ENCODE assay signal across 21 cellular contexts in genomic region chr6:144664281-144664680, GRCh38.
"Had no signal": no experiment of that assay in that cellular context is flagged by ENCODE, and none has a peak within 500 bp of the region (broad histone marks: within the 10 kb centered on the region; RNA-seq: fewer than 3 reads in every experiment).

No MANE protein-coding gene starts in this region.

- H3K36me3 ChIP-seq: left lung, spleen, vagina had no signal

- DNase-seq: activated B cell treated with CpG ODN at 0.5 μM for 24 hours; activated CD4-positive, alpha-beta memory T cell treated with anti-CD3 and anti-CD28 coated beads for 36 hours; activated CD4-positive, alpha-beta T cell treated with anti-CD3 and anti-CD28 coated beads for 4 hours; activated naive CD8-positive, alpha-beta T cell treated with anti-CD3 and anti-CD28 coated beads, Interleukin-2, amount 50 U/mL, for 24 hours; activated T-cell treated with anti-CD3 and anti-CD28 coated beads for 4 hours; anterior cingulate cortex; caudate nucleus; left lung; mammary epithelial cell; mucosa of descending colon; naive B cell; nucleus accumbens; spleen; stimulated activated naive CD8-positive, alpha-beta T cell treated with anti-CD3 and anti-CD28 coated beads, Interleukin-15, Interleukin-2, amounts not matched to agents 100 U/mL and 50 U/mL, for 24 hours; T-helper 9 cell had no signal

- H3K27me3 ChIP-seq: left lung, spleen, tibial nerve, vagina had no signal

- H3K4me3 ChIP-seq: left lung, mucosa of descending colon, tibial nerve, vagina had no signal

- H3K27ac ChIP-seq: left lung, tibial nerve, vagina had no signal

- FAIRE-seq: frontal cortex, keratinocyte had no signal

- ATAC-seq: activated naive CD8-positive, alpha-beta T cell treated with anti-CD3 and anti-CD28 coated beads, Interleukin-2, amount 50 U/mL, for 24 hours; left lung; stimulated activated naive CD8-positive, alpha-beta T cell treated with anti-CD3 and anti-CD28 coated beads, Interleukin-15, Interleukin-2, amounts not matched to agents 100 U/mL and 50 U/mL, for 24 hours had no signal

- H3K36me3 Mint-ChIP-seq: activated CD4-positive, alpha-beta memory T cell treated with anti-CD3 and anti-CD28 coated beads for 36 hours; brain; naive B cell had no signal

- H3K9me3 ChIP-seq: left lung, mucosa of descending colon, spleen, tibial nerve, vagina had no signal

- H3K27me3 Mint-ChIP-seq: activated B cell treated with CpG ODN at 0.5 μM for 24 hours; activated CD4-positive, alpha-beta memory T cell treated with anti-CD3 and anti-CD28 coated beads for 36 hours; activated naive CD8-positive, alpha-beta T cell treated with anti-CD3 and anti-CD28 coated beads, Interleukin-2, amount 50 U/mL, for 24 hours; brain; naive B cell had no signal

- H3K27ac Mint-ChIP-seq: activated B cell treated with CpG ODN at 0.5 μM for 24 hours; activated CD4-positive, alpha-beta memory T cell treated with anti-CD3 and anti-CD28 coated beads for 36 hours; activated naive CD8-positive, alpha-beta T cell treated with anti-CD3 and anti-CD28 coated beads, Interleukin-2, amount 50 U/mL, for 24 hours; activated T-helper 1 cell treated with anti-CD3 and anti-CD28 coated beads, Interleukin-12 subunit alpha, Interleukin-12 subunit beta, Interleukin-2, Interleukin-4 antibody, amounts not matched to agents 30 ng/mL and 10 ng/mL and 1 ng/mL, durations not matched to agents 14 hours and 24 hours and 36 hours; brain had no signal

- H3K4me3 Mint-ChIP-seq: activated B cell treated with CpG ODN at 0.5 μM for 24 hours; activated CD4-positive, alpha-beta memory T cell treated with anti-CD3 and anti-CD28 coated beads for 36 hours; activated naive CD8-positive, alpha-beta T cell treated with anti-CD3 and anti-CD28 coated beads, Interleukin-2, amount 50 U/mL, for 24 hours; activated T-helper 1 cell treated with anti-CD3 and anti-CD28 coated beads, Interleukin-12 subunit alpha, Interleukin-12 subunit beta, Interleukin-2, Interleukin-4 antibody, amounts not matched to agents 30 ng/mL and 10 ng/mL and 1 ng/mL, durations not matched to agents 14 hours and 24 hours and 36 hours; brain; naive B cell had no signal

- H3K9me3 Mint-ChIP-seq: activated B cell treated with CpG ODN at 0.5 μM for 24 hours; activated CD4-positive, alpha-beta memory T cell treated with anti-CD3 and anti-CD28 coated beads for 36 hours; activated naive CD8-positive, alpha-beta T cell treated with anti-CD3 and anti-CD28 coated beads, Interleukin-2, amount 50 U/mL, for 24 hours; activated T-helper 1 cell treated with anti-CD3 and anti-CD28 coated beads, Interleukin-12 subunit alpha, Interleukin-12 subunit beta, Interleukin-2, Interleukin-4 antibody, amounts not matched to agents 30 ng/mL and 10 ng/mL and 1 ng/mL, durations not matched to agents 14 hours and 24 hours and 36 hours; brain; naive B cell had no signal
